30 cellular contexts compared by ENCODE assay signal in genomic region chr10:14407567-14407966, GRCh38.
"Had no signal": no experiment of that assay in that cellular context is flagged by ENCODE, and none has a peak within 500 bp of the region (broad histone marks: within the 10 kb centered on the region; RNA-seq: fewer than 3 reads in every experiment).

No MANE protein-coding gene starts in this region.

- H3K9me3 ChIP-seq: right lobe of liver, transverse colon, vagina had no signal

- H3K4me3 ChIP-seq: right lobe of liver, transverse colon, vagina had no signal

- H3K36me3 ChIP-seq: right lobe of liver, transverse colon, vagina had no signal

- H3K27me3 ChIP-seq: right lobe of liver, transverse colon, vagina had no signal

- DNase-seq: activated B cell treated with CpG ODN at 0.5 μM for 24 hours; activated CD4-positive, alpha-beta T cell treated with anti-CD3 and anti-CD28 coated beads for 36 hours; activated CD4-positive, alpha-beta T cell treated with anti-CD3 and anti-CD28 coated beads, Interleukin-2, amount 50 U/mL, for 4 hours; activated CD8-positive, alpha-beta memory T cell treated with anti-CD3 and anti-CD28 coated beads, Interleukin-2, amount 50 U/mL, for 48 hours; activated naive CD4-positive, alpha-beta T cell; activated naive CD8-positive, alpha-beta T cell treated with anti-CD3 and anti-CD28 coated beads, Interleukin-2, amount 10 ng/mL, durations not matched to agents 7 days and 5 days; activated T-cell treated with anti-CD3 and anti-CD28 coated beads, Interleukin-2, amount 50 U/mL, for 4 hours; amygdala; dermis blood vessel endothelial cell; effector CD8-positive, alpha-beta T cell; foreskin melanocyte; glutamatergic neuron; hippocampal formation; left ventricle myocardium superior; mammary epithelial cell; midbrain; right lobe of liver; small intestine; stimulated activated CD4-positive, alpha-beta T cell treated with anti-CD3 and anti-CD28 coated beads, Interleukin-15, amount 100 ng/mL, for 24 hours; stimulated activated CD4-positive, alpha-beta T cell treated with anti-CD3 and anti-CD28 coated beads, Interleukin-2, amount 100 ng/mL, for 48 hours; stimulated activated CD8-positive, alpha-beta memory T cell treated with anti-CD3 and anti-CD28 coated beads, Interleukin-4, amount 100 ng/mL, for 48 hours; stimulated activated naive B cell treated with anti-CD40 and anti-IgM and Interleukin-4, amounts not matched to agents 10 μg/mL and 1 μg/mL and 100 μg/mL, for 72 hours; T1000; transverse colon had no signal

- H3K4me3 Mint-ChIP-seq: activated B cell treated with CpG ODN at 0.5 μM for 24 hours; activated CD4-positive, alpha-beta T cell treated with anti-CD3 and anti-CD28 coated beads for 36 hours; activated naive CD8-positive, alpha-beta T cell treated with anti-CD3 and anti-CD28 coated beads, Interleukin-2, amount 10 ng/mL, durations not matched to agents 7 days and 5 days; activated T-cell treated with anti-CD3 and anti-CD28 coated beads, Interleukin-2, amount 50 U/mL, for 4 hours; brain; natural killer cell treated with Interleukin-12 subunit alpha and Interleukin-12 subunit beta and Interleukin-15 and Interleukin-18, amount 100 ng/mL, for 72 hours; stimulated activated naive B cell treated with anti-CD40 and anti-IgM and Interleukin-4, amounts not matched to agents 10 μg/mL and 1 μg/mL and 100 μg/mL, for 72 hours; T-helper 1 cell treated with Interleukin-12 subunit alpha and Interleukin-12 subunit beta and Interleukin-4 antibody, amounts not matched to agents 30 μg/mL and 1 μg/mL, for 36 hours had no signal

- H3K27ac Mint-ChIP-seq: activated B cell treated with CpG ODN at 0.5 μM for 24 hours; activated CD4-positive, alpha-beta T cell treated with anti-CD3 and anti-CD28 coated beads for 36 hours; activated naive CD8-positive, alpha-beta T cell treated with anti-CD3 and anti-CD28 coated beads, Interleukin-2, amount 10 ng/mL, durations not matched to agents 7 days and 5 days; activated T-helper 2 cell treated with anti-CD3 and anti-CD28 coated beads, Interferon-gamma antibody, Interleukin-2, Interleukin-4, amounts not matched to agents 10 μg/mL and 5 μg/mL and 100 μg/mL, durations not matched to agents 14 hours and 24 hours and 36 hours; natural killer cell treated with Interleukin-12 subunit alpha and Interleukin-12 subunit beta and Interleukin-15 and Interleukin-18, amount 100 ng/mL, for 72 hours; stimulated activated naive B cell treated with anti-CD40 and anti-IgM and Interleukin-4, amounts not matched to agents 10 μg/mL and 1 μg/mL and 100 μg/mL, for 72 hours; T-helper 1 cell treated with Interleukin-12 subunit alpha and Interleukin-12 subunit beta and Interleukin-4 antibody, amounts not matched to agents 30 μg/mL and 1 μg/mL, for 36 hours had no signal

- H3K4me1 ChIP-seq: right lobe of liver, transverse colon, vagina had no signal

- H3K27ac ChIP-seq: right lobe of liver, transverse colon, vagina had no signal

- ATAC-seq: activated CD4-positive, alpha-beta T cell treated with anti-CD3 and anti-CD28 coated beads for 36 hours; activated T-cell treated with anti-CD3 and anti-CD28 coated beads, Interleukin-2, amount 50 U/mL, for 4 hours; esophagus mucosa; left ventricle myocardium superior; natural killer cell treated with Interleukin-12 subunit alpha and Interleukin-12 subunit beta and Interleukin-15 and Interleukin-18, amount 100 ng/mL, for 72 hours; right lobe of liver had no signal

- H3K36me3 Mint-ChIP-seq: brain; stimulated activated naive B cell treated with anti-CD40 and anti-IgM and Interleukin-4, amounts not matched to agents 10 μg/mL and 1 μg/mL and 100 μg/mL, for 72 hours had no signal
